Comparison of ENCODE assay signal across 15 cellular contexts in the genomic region with DNA sequence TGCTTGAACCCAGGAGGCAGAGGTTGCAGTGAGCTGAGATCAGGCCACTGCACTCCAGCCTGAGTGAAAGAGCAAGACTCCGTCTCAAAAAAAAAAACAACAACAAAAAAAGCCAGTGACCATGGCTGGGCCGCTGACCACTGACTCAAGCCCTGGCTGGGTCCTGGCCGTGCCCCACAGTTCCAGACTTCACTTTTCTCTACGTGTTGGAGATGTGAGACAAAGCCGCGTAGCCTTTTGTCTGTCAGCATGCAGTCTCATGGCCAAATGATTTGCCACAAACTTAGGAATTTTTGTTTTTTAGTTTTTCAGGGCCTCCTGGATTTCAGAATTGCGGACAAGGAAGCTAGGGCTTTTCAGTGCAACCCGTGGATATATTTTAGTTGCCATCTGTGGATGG.
DNase-seq lines count a peak whose midpoint lies in the region; ATAC-seq and TF ChIP-seq lines count a peak whose summit lies in the region.
"Had no signal": no experiment of that assay in that cellular context is flagged by ENCODE, and none has a peak within 500 bp of the region (broad histone marks: within the 10 kb centered on the region; RNA-seq: fewer than 3 reads in every experiment).

No MANE protein-coding gene starts in this region.

- H3K36me3 ChIP-seq in IMR-90 (ENCODE audit: control insufficient read depth, insufficient read depth, low read length), result no peaks in the 10 kb centered on the region
- H3K36me3 ChIP-seq in fibroblast of lung (ENCODE audit: control insufficient read depth, insufficient read depth, low read length), result no peaks in the 10 kb centered on the region
- no peaks in the 10 kb centered on the region for H3K36me3 ChIP-seq in upper lobe of left lung

- DNase-seq in IMR-90 (peak; percentile 46), fibroblast of lung (ENCODE audit: low read depth in 2 of 2) (peak in 1 of 2 donors; percentile 66), nephron progenitor cell (no peak), upper lobe of left lung (no peak)
- no peak for DNase-seq in central memory CD4-positive, alpha-beta T cell
- DNase-seq: activated CD4-positive, alpha-beta T cell treated with anti-CD3 and anti-CD28 coated beads for 36 hours; activated T-cell treated with anti-CD3 and anti-CD28 coated beads for 4 hours; COR-L47; head of caudate nucleus; natural killer cell; NCI-H187 treated with DMSO at 0.1 percent for 48 hours; NCI-H774 had no signal

- H4K20me1 ChIP-seq in IMR-90 (ENCODE audit: insufficient read depth, low read length), result peaks cover 11% of the 10 kb centered on the region
- no peaks in the 10 kb centered on the region for H4K20me1 ChIP-seq in fibroblast of lung (ENCODE audit: control insufficient read depth, extremely low read depth, insufficient read depth, low read length)

- peak overlapping the region; percentile 94 for H4K5ac ChIP-seq in IMR-90 (ENCODE audit: low read depth, low read length)

- H3K4ac ChIP-seq in IMR-90 (ENCODE audit: low read depth, low read length), result peak overlapping the region; percentile 99

- peak overlapping the region; percentile 21 for H2AK9ac ChIP-seq in IMR-90 (replicated peaks; ENCODE audit: low read depth, low read length, poor library complexity)

- dilution Hi-C loops in IMR-90 (cut with HindIII; ENCODE audit: low sequenced_read_pairs, unreplicated experiment), result no loop called here

- WGBS in IMR-90 (ENCODE audit: extremely low coverage in 2 of 2, insufficient read length in 1 of 2), 2 experiments, result 40% methylated on average over 2 of the region's 8 CpGs; no CpG with 5 or more reads in 1 of the 2 experiments
- WGBS in upper lobe of left lung, 2 donors, result 83 to 84% methylated on average over 8 of the region's 8 CpGs

- H2BK20ac ChIP-seq in IMR-90 (ENCODE audit: low read depth, low read length), result peak overlapping the region; percentile 88

- H4K91ac ChIP-seq in IMR-90 (ENCODE audit: insufficient read depth, low read depth, low read length), result peak overlapping the region; percentile 95

- peak overlapping the region; percentile 76; the same call in 1 of the 2 replicates for H3K56ac ChIP-seq in IMR-90 (ENCODE audit: extremely low read depth, insufficient read depth, low read length)

- TF ChIP-seq RAD21 in IMR-90 (IDR thresholded peaks at IDR 0.05; ENCODE audit: low read length), result no peak

- H3K4me1 ChIP-seq in IMR-90 (ENCODE audit: control insufficient read depth, insufficient read depth, low read length) (peaks cover 73% of the 10 kb centered on the region), fibroblast of lung (ENCODE audit: control insufficient read depth, extremely low read depth, insufficient read depth, low read length) (peaks cover 31% of the 10 kb centered on the region), upper lobe of left lung (peaks cover 12 to 31% (median 28%) of the 10 kb centered on the region in 4 donors)

- peak overlapping the region; percentile 97 for H2BK5ac ChIP-seq in IMR-90 (ENCODE audit: low read depth, low read length, poor library complexity, severe bottlenecking)

- H3K4me3 ChIP-seq in IMR-90 (ENCODE audit: insufficient read depth, low read depth, low read length), result no peak overlapping the region
- no peak overlapping the region for H3K4me3 ChIP-seq in fibroblast of lung (replicated peaks in 1 of 4; ENCODE audit: control extremely low read depth in 1 of 4, insufficient read depth in 1 of 4, low read depth in 3 of 4, low read length in 4 of 4)
- no peak overlapping the region for H3K4me3 ChIP-seq in upper lobe of left lung

- peak overlapping the region; percentile 98 for H2AK5ac ChIP-seq in IMR-90 (ENCODE audit: low read depth, low read length)

- peak overlapping the region; percentile 6; the same call in 1 of the 2 replicates for H3K4me2 ChIP-seq in IMR-90 (ENCODE audit: low read depth, low read length)
- H3K4me2 ChIP-seq in fibroblast of lung (ENCODE audit: extremely low read depth, insufficient read depth, low read length), result no peak overlapping the region

- peaks cover 38% of the 10 kb centered on the region for H3K9me1 ChIP-seq in IMR-90 (ENCODE audit: insufficient read depth, low read length)

- H3K18ac ChIP-seq in IMR-90 (ENCODE audit: low read depth, low read length), result peak overlapping the region; percentile 87

- intact Hi-C loops in IMR-90 (cut with micrococcal nuclease), result no loop called here

- H3K27me3 Mint-ChIP-seq in nephron progenitor cell (ENCODE audit: low read depth, poor library complexity), result peaks cover 3% of the 10 kb centered on the region

- H3K4me3 Mint-ChIP-seq in nephron progenitor cell, result peak overlapping the region; percentile 51
- H3K4me3 Mint-ChIP-seq: activated CD4-positive, alpha-beta T cell treated with anti-CD3 and anti-CD28 coated beads for 36 hours; activated naive CD8-positive, alpha-beta T cell; natural killer cell had no signal

- TF ChIP-seq EP300 in upper lobe of left lung (IDR thresholded peaks at IDR 0.05), result no peak

- H3K27me3 ChIP-seq in IMR-90 (ENCODE audit: control insufficient read depth, insufficient read depth, low read length), result no peaks in the 10 kb centered on the region
- H3K27me3 ChIP-seq in fibroblast of lung (ENCODE audit: control insufficient read depth, insufficient read depth, low read length), result no peaks in the 10 kb centered on the region
- no peaks in the 10 kb centered on the region for H3K27me3 ChIP-seq in upper lobe of left lung

- peak overlapping the region; percentile 79 for H3K23ac ChIP-seq in IMR-90 (ENCODE audit: low read depth, low read length)

- H3K9me3 Mint-ChIP-seq in nephron progenitor cell, result no peaks in the 10 kb centered on the region
- H3K9me3 Mint-ChIP-seq: natural killer cell had no signal

- ATAC-seq in IMR-90 (ENCODE audit: low read depth) (no peak), upper lobe of left lung (ENCODE audit: low FRiP score in 2 of 2) (no peak), HG03280 (IDR thresholded peaks at IDR 0.05; ENCODE audit: unreplicated experiment) (no peak), HG03342 (IDR thresholded peaks at IDR 0.05; ENCODE audit: unreplicated experiment) (no peak)
- ATAC-seq: activated CD4-positive, alpha-beta T cell treated with anti-CD3 and anti-CD28 coated beads for 36 hours; natural killer cell had no signal

- POLR2A ChIA-PET in IMR-90 (lab: Charles Lee; ENCODE audit: unreplicated experiment), result interaction anchor here (0.6 kb wide), 2 partner anchors 73 to 375 kb away, joined by 4 to 5 read pairs; no protein-coding TSS in a partner anchor

- peak overlapping the region; percentile 81 for H2AFZ ChIP-seq in IMR-90 (replicated peaks; ENCODE audit: low read length, poor library complexity)
- no peak overlapping the region for H2AFZ ChIP-seq in fibroblast of lung (ENCODE audit: low read length)

- H3K36me3 Mint-ChIP-seq in nephron progenitor cell (ENCODE audit: low read depth), result no peaks in the 10 kb centered on the region
- H3K36me3 Mint-ChIP-seq: activated naive CD8-positive, alpha-beta T cell; natural killer cell had no signal

- H2BK15ac ChIP-seq in IMR-90 (ENCODE audit: low read depth, low read length), result peak overlapping the region; percentile 80; the same call in 1 of the 3 replicates

- H3K79me2 ChIP-seq in fibroblast of lung (ENCODE audit: control insufficient read depth, insufficient read depth, low read length), result peaks cover 17% of the 10 kb centered on the region

- peak overlapping the region; percentile 63 for H3K9ac ChIP-seq in IMR-90 (ENCODE audit: low read depth, low read length)
- no peak overlapping the region for H3K9ac ChIP-seq in fibroblast of lung (ENCODE audit: insufficient read depth, low read length)

- TF ChIP-seq CTCF in IMR-90 (conservative IDR thresholded peaks at IDR 0.05; ENCODE audit: low read depth, low read length), result no peak
- no peak for TF ChIP-seq CTCF in fibroblast of lung (conservative IDR thresholded peaks at IDR 0.05 in 1 of 2, IDR thresholded peaks at IDR 0.05 in 1 of 2; ENCODE audit: low read depth in 1 of 2, low read length in 2 of 2)
- no peak for TF ChIP-seq CTCF in nephron progenitor cell (IDR thresholded peaks at IDR 0.05)
- TF ChIP-seq CTCF in upper lobe of left lung (IDR thresholded peaks at IDR 0.05), result no peak

- H3K9me3 ChIP-seq in IMR-90 (ENCODE audit: control insufficient read depth, insufficient read depth, low read length) (peaks cover 2% of the 10 kb centered on the region; the same call in 1 of the 2 replicates), fibroblast of lung (ENCODE audit: control insufficient read depth, insufficient read depth, low read depth, low read length) (no peaks in the 10 kb centered on the region), upper lobe of left lung (no peaks in the 10 kb centered on the region)

- H3K14ac ChIP-seq in IMR-90 (replicated peaks; ENCODE audit: low read depth, low read length), result peak overlapping the region; percentile 69

- no TSS peak for BruUV-seq in IMR-90 (replicated peaks; lab: Mats Ljungman, UMichigan)

- no peak for TF ChIP-seq POLR2A in IMR-90 (IDR thresholded peaks at IDR 0.05; ENCODE audit: low read depth, low read length)
- TF ChIP-seq POLR2A in upper lobe of left lung (IDR thresholded peaks at IDR 0.05), result no peak

- H4K8ac ChIP-seq in IMR-90 (ENCODE audit: low read depth in 2 of 2, low read length in 2 of 2), result peak overlapping the region; percentile 46 to 97

- peaks cover 34 to 94% of the 10 kb centered on the region in 2 experiments; a peak in 3 of 4 replicates for H3K79me1 ChIP-seq in IMR-90 (ENCODE audit: low read depth in 1 of 2, low read length in 2 of 2)

- H3K4me1 Mint-ChIP-seq in nephron progenitor cell, result peaks cover 80% of the 10 kb centered on the region
- H3K4me1 Mint-ChIP-seq: activated CD4-positive, alpha-beta T cell treated with anti-CD3 and anti-CD28 coated beads for 36 hours; natural killer cell had no signal

- in situ Hi-C loops in IMR-90 (cut with MboI; ENCODE audit: low sequenced_read_pairs), result no loop called here

- H3K27ac ChIP-seq in IMR-90 (ENCODE audit: insufficient read depth, low read length) (peak overlapping the region; percentile 96), fibroblast of lung (ENCODE audit: insufficient read depth, low read length) (peak overlapping the region; percentile 87), upper lobe of left lung (peak overlapping the region in 3 of 4 donors; percentile 40 to 76 (median 75))

- CTCF ChIA-PET in IMR-90 (lab: Yijun Ruan, JAX), result interaction anchor here (0.6 to 1.6 kb wide), 3 partner anchors 8 to 33 kb away, joined by 3 read pairs; no protein-coding TSS in a partner anchor

- peak overlapping the region; percentile 85 for H3K27ac Mint-ChIP-seq in nephron progenitor cell
- H3K27ac Mint-ChIP-seq: activated CD4-positive, alpha-beta T cell treated with anti-CD3 and anti-CD28 coated beads for 36 hours; activated naive CD8-positive, alpha-beta T cell; natural killer cell had no signal

- peak overlapping the region; percentile 78 for H2BK120ac ChIP-seq in IMR-90 (ENCODE audit: low read depth, low read length)

TF ChIP-seq in IMR-90, 13 proteins besides CTCF, POLR2A, EP300 and RAD21 (continues in another document):
- no peak for TF ChIP-seq BHLHE40 (IDR thresholded peaks at IDR 0.05; ENCODE audit: low read depth, low read length)
